ENCODE assay signal across 10 cellular contexts in genomic region chr9:125529589-125530515, GRCh38.
DNase-seq lines count a peak whose midpoint lies in the region; ATAC-seq, FAIRE-seq and TF ChIP-seq lines count a peak whose summit lies in the region.
"Had no signal": no experiment of that assay in that cellular context is flagged by ENCODE, and none has a peak within 500 bp of the region (broad histone marks: within the 10 kb centered on the region; RNA-seq: fewer than 3 reads in every experiment).

No MANE protein-coding gene starts in this region.

- H3K4me2 ChIP-seq in GM12878 (ENCODE audit: control insufficient read depth, insufficient read depth): peak overlapping the region; percentile 80

- FAIRE-seq in GM12878 (lab: Jason Lieb, UNC): no peak
- FAIRE-seq: RCC 7860 had no signal

- H3K27me3 ChIP-seq in GM06990 (replicated peaks; ENCODE audit: control insufficient read depth, insufficient read depth, low read length): no peaks in the 10 kb centered on the region
- H3K27me3 ChIP-seq in GM12878 (replicated peaks in 1 of 2; ENCODE audit: control insufficient read depth in 2 of 2, insufficient read depth in 2 of 2, low read length in 1 of 2): no peaks in the 10 kb centered on the region
- H3K27me3 ChIP-seq in uterus: no peaks in the 10 kb centered on the region

- peaks cover 30% of the 10 kb centered on the region for H3K4me1 ChIP-seq in GM12878 (ENCODE audit: control insufficient read depth, insufficient read depth, low read length)
- H3K4me1 ChIP-seq in uterus: no peaks in the 10 kb centered on the region

- no peak overlapping the region for H2AFZ ChIP-seq in GM12878 (ENCODE audit: control insufficient read depth, low read depth, low read length)

- no peak for TF ChIP-seq POLR2A in GM12878 (IDR thresholded peaks at IDR 0.05; ENCODE audit: low read depth, low read length)
- TF ChIP-seq POLR2A in uterus (IDR thresholded peaks at IDR 0.05): no peak

- intact Hi-C loops in GM12878 (cut with micrococcal nuclease; ENCODE audit: unreplicated experiment): no loop called here
- intact Hi-C loops in sciatic nerve (cut with DNase I): no loop called here
- intact Hi-C loops in uterus (cut with DNase I; ENCODE audit: low total_unique reads): no loop called here

- POLR2A ChIA-PET in GM12878 (lab: Charles Lee): interaction anchor here (0.7 to 3.5 kb wide), 7 partner anchors 10 to 375 kb away, joined by 3 to 15 read pairs (median 3); no protein-coding TSS in a partner anchor

- no peak for TF ChIP-seq RAD21 in GM12878 (IDR thresholded peaks at IDR 0.05; ENCODE audit: insufficient read depth, low read depth, low read length)

- H4K20me1 ChIP-seq in GM12878 (ENCODE audit: control insufficient read depth, insufficient read depth): no peaks in the 10 kb centered on the region

- H3K79me2 ChIP-seq in GM12878 (ENCODE audit: control insufficient read depth, insufficient read depth, low read length): peaks cover 3% of the 10 kb centered on the region

- DNase-seq in GM06990 (ENCODE audit: extremely low read depth, insufficient read length): peak; percentile 56
- peak; percentile 57 for DNase-seq in GM12878 (ENCODE audit: low read depth, low spot score)
- DNase-seq in sciatic nerve (ENCODE audit: low spot score): no peak
- DNase-seq in uterus: no peak
- DNase-seq in NCI-H2227 (lab: John Stamatoyannopoulos, UW; ENCODE audit: unreplicated experiment): no peak
- no peak for DNase-seq in cerebellar cortex (ENCODE audit: low spot score)
- DNase-seq: aorta had no signal

- in situ Hi-C loops in GM12878 (cut with MboI): no loop called here

- H3K4me3 ChIP-seq in GM06990 (replicated peaks; ENCODE audit: low read depth, low read length): peak overlapping the region; percentile 31; the same call in 1 of the 2 replicates
- H3K4me3 ChIP-seq in GM12878: no peak overlapping the region; the same call in 1 of the 2 replicates
- H3K4me3 ChIP-seq in uterus: no peak overlapping the region

- 0% methylated on average over 5 of the region's 5 CpGs for WGBS in GM12878 (ENCODE audit: insufficient coverage, insufficient replicate concordance, low lambda C conversion rate, missing lambda C conversion rate)

- CTCF ChIA-PET in GM12878 (lab: Yijun Ruan, JAX): interaction anchor here (0.6 to 6.5 kb wide), 16 partner anchors 8 to 700 kb away, joined by 3 to 45 read pairs (median 4); no protein-coding TSS in a partner anchor

- H3K27ac ChIP-seq in GM12878 (ENCODE audit: control insufficient read depth, insufficient read depth) (peak overlapping the region; percentile 75), uterus (peak overlapping the region in 1 of 2 donors; percentile 43)

- ATAC-seq in GM21381 (IDR thresholded peaks at IDR 0.05; ENCODE audit: unreplicated experiment) (peak; percentile 64), HG03558 (IDR thresholded peaks at IDR 0.05; ENCODE audit: extremely low read depth, unreplicated experiment) (peak; percentile 74), GM12878 (peak; percentile 91), sciatic nerve (no peak)

- no TSS peak for BruUV-seq in GM12878 (replicated peaks; lab: Mats Ljungman, UMichigan)

- H3K36me3 ChIP-seq in GM06990 (ENCODE audit: control insufficient read depth, insufficient read depth, low read length) (no peaks in the 10 kb centered on the region; the same call in 1 of the 2 replicates), GM12878 (ENCODE audit: control insufficient read depth in 2 of 2, insufficient read depth in 2 of 2, low read length in 1 of 2) (peaks cover 3 to 4% of the 10 kb centered on the region in 2 experiments; a peak in 2 of 4 replicates), uterus (no peaks in the 10 kb centered on the region)

- RAD21 ChIA-PET in GM12878 (lab: Charles Lee; ENCODE audit: unreplicated experiment): interaction anchor here (0.8 to 4.0 kb wide), 13 partner anchors 12 to 174 kb away, joined by 3 to 23 read pairs (median 5); no protein-coding TSS in a partner anchor

- TF ChIP-seq CTCF in GM06990 (IDR thresholded peaks at IDR 0.05; ENCODE audit: insufficient read depth, low read length, poor library complexity, severe bottlenecking) (no peak), GM12878 (IDR thresholded peaks at IDR 0.05 in 2 of 3, conservative IDR thresholded peaks at IDR 0.05 in 1 of 3; ENCODE audit: control insufficient read depth in 2 of 3, extremely low read depth in 1 of 3, insufficient read depth in 1 of 3, low read depth in 3 of 3, low read length in 3 of 3) (no peak), uterus (IDR thresholded peaks at IDR 0.05) (no peak)

- H3K9me3 ChIP-seq in GM12878 (replicated peaks; ENCODE audit: control insufficient read depth, insufficient read depth, low read length): no peaks in the 10 kb centered on the region
- H3K9me3 ChIP-seq in uterus: no peaks in the 10 kb centered on the region

- SMC1A ChIA-PET in GM12878 (lab: Charles Lee; ENCODE audit: uncharacterized antibody, unreplicated experiment): interaction anchor here (0.6 to 13.5 kb wide), 26 partner anchors 11 to 187 kb away, joined by 3 to 88 read pairs (median 6); no protein-coding TSS in a partner anchor

- H3K9ac ChIP-seq in GM12878 (ENCODE audit: control insufficient read depth, insufficient read depth, low read length): peak overlapping the region; percentile 17; the same call in 1 of the 2 replicates

- TF ChIP-seq EP300 in GM12878 (IDR thresholded peaks at IDR 0.05; ENCODE audit: borderline replicate concordance in 1 of 2, control insufficient read depth in 1 of 2, low read depth in 2 of 2, low read length in 2 of 2): no peak

TF ChIP-seq in GM12878, 131 proteins besides CTCF, POLR2A, EP300 and RAD21 (continues in another document):
- TF ChIP-seq ZBED1 (IDR thresholded peaks at IDR 0.05; ENCODE audit: borderline replicate concordance) (no peak), E4F1 (IDR thresholded peaks at IDR 0.05; ENCODE audit: borderline replicate concordance, partially characterized antibody) (no peak), SREBF2 (IDR thresholded peaks at IDR 0.05; ENCODE audit: low read length) (no peak), PAX8 (IDR thresholded peaks at IDR 0.05) (no peak), ZZZ3 (IDR thresholded peaks at IDR 0.05; ENCODE audit: control insufficient read depth, insufficient read length, low read depth) (no peak), E2F8 (IDR thresholded peaks at IDR 0.05; ENCODE audit: low read depth, partially characterized antibody) (no peak), EGR1 (IDR thresholded peaks at IDR 0.05; ENCODE audit: borderline replicate concordance in 1 of 2, low read depth in 2 of 2, low read length in 2 of 2) (no peak), ESRRA (IDR thresholded peaks at IDR 0.05; ENCODE audit: low read length) (no peak), SPI1 (IDR thresholded peaks at IDR 0.05; ENCODE audit: borderline replicate concordance, insufficient read depth, low read depth, low read length) (no peak), RUNX3 (IDR thresholded peaks at IDR 0.05; ENCODE audit: low read length) (peak; percentile 50), JUNB (IDR thresholded peaks at IDR 0.05) (peak; percentile 16; the same call in 1 of the 2 replicates)

Comparison
In these comparisons a context has a peak if more than half of its experiments do, and no peak if none do; other contexts are left out.
1. DNase-seq: peak in GM06990 (single experiment) and GM12878 (single experiment); none in sciatic nerve (single experiment), uterus (0 of 2), NCI-H2227 (single experiment) and cerebellar cortex (single experiment).